In the genomic region with DNA sequence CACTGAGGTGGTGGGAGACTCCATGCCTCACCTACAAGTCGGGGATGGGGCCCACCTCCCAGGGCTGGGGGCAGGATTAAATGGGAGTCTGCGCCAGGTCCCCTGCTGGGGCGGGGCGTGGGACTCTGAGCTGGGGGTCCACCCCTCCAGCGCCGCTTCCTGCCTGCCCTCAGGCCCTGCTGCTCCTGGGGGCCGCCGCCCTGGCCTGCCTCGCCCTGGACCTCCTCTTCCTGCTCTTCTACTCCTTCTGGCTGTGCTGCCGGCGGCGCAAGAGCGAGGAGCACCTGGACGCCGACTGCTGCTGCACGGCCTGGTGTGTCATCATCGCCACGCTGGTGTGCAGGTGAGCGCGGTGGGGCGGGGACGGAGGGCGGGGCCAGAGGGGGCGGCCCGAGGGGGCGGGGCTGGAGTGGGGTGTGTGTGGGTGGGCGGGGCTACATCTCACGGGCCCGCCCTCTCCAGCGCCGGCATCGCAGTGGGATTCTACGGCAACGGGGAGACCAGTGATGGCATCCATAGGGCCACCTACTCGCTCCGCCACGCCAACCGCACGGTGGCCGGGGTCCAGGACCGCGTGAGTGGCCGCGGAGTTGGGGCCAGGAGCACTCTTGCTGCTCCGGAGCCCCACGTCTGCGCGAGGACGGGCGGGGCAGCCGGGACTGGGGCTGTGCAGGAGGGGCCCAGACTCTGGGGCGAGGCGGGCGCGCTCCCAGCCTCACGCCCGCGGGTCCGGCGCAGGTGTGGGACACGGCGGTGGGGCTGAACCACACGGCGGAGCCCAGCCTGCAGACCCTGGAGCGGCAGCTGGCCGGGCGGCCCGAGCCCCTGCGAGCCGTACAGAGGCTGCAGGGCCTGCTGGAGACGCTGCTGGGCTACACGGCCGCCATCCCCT, we compare ENCODE assay signal across 1 cellular context.
TF ChIP-seq lines count a peak whose summit lies in the region.

No MANE protein-coding gene starts in this region.

TF ChIP-seq in K562, 482 proteins besides CTCF, POLR2A, EP300 and RAD21 (continued from another document and continues in another):
- TF ChIP-seq, protein P1, sequence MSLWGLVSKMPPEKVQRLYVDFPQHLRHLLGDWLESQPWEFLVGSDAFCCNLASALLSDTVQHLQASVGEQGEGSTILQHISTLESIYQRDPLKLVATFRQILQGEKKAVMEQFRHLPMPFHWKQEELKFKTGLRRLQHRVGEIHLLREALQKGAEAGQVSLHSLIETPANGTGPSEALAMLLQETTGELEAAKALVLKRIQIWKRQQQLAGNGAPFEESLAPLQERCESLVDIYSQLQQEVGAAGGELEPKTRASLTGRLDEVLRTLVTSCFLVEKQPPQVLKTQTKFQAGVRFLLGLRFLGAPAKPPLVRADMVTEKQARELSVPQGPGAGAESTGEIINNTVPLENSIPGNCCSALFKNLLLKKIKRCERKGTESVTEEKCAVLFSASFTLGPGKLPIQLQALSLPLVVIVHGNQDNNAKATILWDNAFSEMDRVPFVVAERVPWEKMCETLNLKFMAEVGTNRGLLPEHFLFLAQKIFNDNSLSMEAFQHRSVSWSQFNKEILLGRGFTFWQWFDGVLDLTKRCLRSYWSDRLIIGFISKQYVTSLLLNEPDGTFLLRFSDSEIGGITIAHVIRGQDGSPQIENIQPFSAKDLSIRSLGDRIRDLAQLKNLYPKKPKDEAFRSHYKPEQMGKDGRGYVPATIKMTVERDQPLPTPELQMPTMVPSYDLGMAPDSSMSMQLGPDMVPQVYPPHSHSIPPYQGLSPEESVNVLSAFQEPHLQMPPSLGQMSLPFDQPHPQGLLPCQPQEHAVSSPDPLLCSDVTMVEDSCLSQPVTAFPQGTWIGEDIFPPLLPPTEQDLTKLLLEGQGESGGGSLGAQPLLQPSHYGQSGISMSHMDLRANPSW (CRISPR knock-in tag; IDR thresholded peaks at IDR 0.05) = no peak
- TF ChIP-seq BRCA1 (IDR thresholded peaks at IDR 0.05) = no peak
- no peak for TF ChIP-seq BRCA1 (CRISPR knock-in tag; IDR thresholded peaks at IDR 0.05)
- 0 out of 2 replicates have a peak, but pooled peaks have one; percentile 24 for TF ChIP-seq CREB1 (IDR thresholded peaks at IDR 0.05)
- TF ChIP-seq CREB1 (CRISPR knock-in tag; IDR thresholded peaks at IDR 0.05) = no peak
- TF ChIP-seq TOE1 (IDR thresholded peaks at IDR 0.05; ENCODE audit: borderline replicate concordance) = no peak
- no peak for TF ChIP-seq TOE1 (CRISPR knock-in tag; IDR thresholded peaks at IDR 0.05; ENCODE audit: borderline replicate concordance, low read depth)
- no peak for TF ChIP-seq ETV5 (CRISPR knock-in tag; IDR thresholded peaks at IDR 0.05; ENCODE audit: low read depth)
- no peak for TF ChIP-seq TCF7L2 (IDR thresholded peaks at IDR 0.05; ENCODE audit: low read depth, low read length)
- TF ChIP-seq JUND (IDR thresholded peaks at IDR 0.05; ENCODE audit: borderline replicate concordance, low read depth, low read length) = 0 out of 2 replicates have a peak, but pooled peaks have one; percentile 10
- TF ChIP-seq JUND (tag; IDR thresholded peaks at IDR 0.05; ENCODE audit: borderline replicate concordance, low read depth, low read length) = no peak
- no peak for TF ChIP-seq ZZZ3 (IDR thresholded peaks at IDR 0.05)
- TF ChIP-seq, protein P2, sequence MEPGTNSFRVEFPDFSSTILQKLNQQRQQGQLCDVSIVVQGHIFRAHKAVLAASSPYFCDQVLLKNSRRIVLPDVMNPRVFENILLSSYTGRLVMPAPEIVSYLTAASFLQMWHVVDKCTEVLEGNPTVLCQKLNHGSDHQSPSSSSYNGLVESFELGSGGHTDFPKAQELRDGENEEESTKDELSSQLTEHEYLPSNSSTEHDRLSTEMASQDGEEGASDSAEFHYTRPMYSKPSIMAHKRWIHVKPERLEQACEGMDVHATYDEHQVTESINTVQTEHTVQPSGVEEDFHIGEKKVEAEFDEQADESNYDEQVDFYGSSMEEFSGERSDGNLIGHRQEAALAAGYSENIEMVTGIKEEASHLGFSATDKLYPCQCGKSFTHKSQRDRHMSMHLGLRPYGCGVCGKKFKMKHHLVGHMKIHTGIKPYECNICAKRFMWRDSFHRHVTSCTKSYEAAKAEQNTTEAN (CRISPR knock-in tag; IDR thresholded peaks at IDR 0.05) = no peak
- TF ChIP-seq, protein P3, sequence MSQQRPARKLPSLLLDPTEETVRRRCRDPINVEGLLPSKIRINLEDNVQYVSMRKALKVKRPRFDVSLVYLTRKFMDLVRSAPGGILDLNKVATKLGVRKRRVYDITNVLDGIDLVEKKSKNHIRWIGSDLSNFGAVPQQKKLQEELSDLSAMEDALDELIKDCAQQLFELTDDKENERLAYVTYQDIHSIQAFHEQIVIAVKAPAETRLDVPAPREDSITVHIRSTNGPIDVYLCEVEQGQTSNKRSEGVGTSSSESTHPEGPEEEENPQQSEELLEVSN (IDR thresholded peaks at IDR 0.05; ENCODE audit: borderline replicate concordance in 1 of 2, extremely low read depth in 1 of 2, insufficient read depth in 1 of 2, insufficient read length in 1 of 2, low read depth in 1 of 2, low read length in 1 of 2, poor library complexity in 1 of 2, severe bottlenecking in 1 of 2) = no peak
- no peak for TF ChIP-seq ZNF23 (CRISPR knock-in tag; IDR thresholded peaks at IDR 0.05)
- no peak for TF ChIP-seq ZNF197 (CRISPR knock-in tag; IDR thresholded peaks at IDR 0.05; ENCODE audit: low read depth)
- TF ChIP-seq HMG20B (CRISPR knock-in tag; IDR thresholded peaks at IDR 0.05) = no peak
- peak; percentile 55 for TF ChIP-seq SP1 (CRISPR knock-in tag; IDR thresholded peaks at IDR 0.05)
- no peak for TF ChIP-seq NBN (IDR thresholded peaks at IDR 0.05; ENCODE audit: low read depth)
- TF ChIP-seq MCM3 (IDR thresholded peaks at IDR 0.05) = no peak
- no peak for TF ChIP-seq GATAD2B (IDR thresholded peaks at IDR 0.05; ENCODE audit: borderline replicate concordance)
- no peak for TF ChIP-seq ZNF140 (CRISPR knock-in tag; IDR thresholded peaks at IDR 0.05)
- 0 out of 4 replicates have a peak, but pooled peaks of 1 of the 2 experiments have one; percentile 15 for TF ChIP-seq MAZ (CRISPR knock-in tag; conservative IDR thresholded peaks at IDR 0.05 in 1 of 2, IDR thresholded peaks at IDR 0.05 in 1 of 2)
- no peak for TF ChIP-seq ZNF133 (CRISPR knock-in tag; IDR thresholded peaks at IDR 0.05)
- no peak for TF ChIP-seq ILK (tag; IDR thresholded peaks at IDR 0.05; ENCODE audit: borderline replicate concordance, low read depth)
- TF ChIP-seq TFAM (CRISPR knock-in tag; conservative IDR thresholded peaks at IDR 0.05) = no peak
- TF ChIP-seq KLF1 (tag; IDR thresholded peaks at IDR 0.05) = no peak
- TF ChIP-seq ZNF184 (CRISPR knock-in tag; IDR thresholded peaks at IDR 0.05) = no peak
- TF ChIP-seq MTA1 (IDR thresholded peaks at IDR 0.05; ENCODE audit: borderline replicate concordance) = no peak
- TF ChIP-seq, protein P4, sequence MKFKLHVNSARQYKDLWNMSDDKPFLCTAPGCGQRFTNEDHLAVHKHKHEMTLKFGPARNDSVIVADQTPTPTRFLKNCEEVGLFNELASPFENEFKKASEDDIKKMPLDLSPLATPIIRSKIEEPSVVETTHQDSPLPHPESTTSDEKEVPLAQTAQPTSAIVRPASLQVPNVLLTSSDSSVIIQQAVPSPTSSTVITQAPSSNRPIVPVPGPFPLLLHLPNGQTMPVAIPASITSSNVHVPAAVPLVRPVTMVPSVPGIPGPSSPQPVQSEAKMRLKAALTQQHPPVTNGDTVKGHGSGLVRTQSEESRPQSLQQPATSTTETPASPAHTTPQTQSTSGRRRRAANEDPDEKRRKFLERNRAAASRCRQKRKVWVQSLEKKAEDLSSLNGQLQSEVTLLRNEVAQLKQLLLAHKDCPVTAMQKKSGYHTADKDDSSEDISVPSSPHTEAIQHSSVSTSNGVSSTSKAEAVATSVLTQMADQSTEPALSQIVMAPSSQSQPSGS (CRISPR knock-in tag; IDR thresholded peaks at IDR 0.05) = no peak
- TF ChIP-seq HMGN3 (IDR thresholded peaks at IDR 0.05; ENCODE audit: borderline replicate concordance, extremely low read depth, insufficient read length, low read depth, low read length) = no peak
- no peak for TF ChIP-seq PHB (CRISPR knock-in tag; IDR thresholded peaks at IDR 0.05)
- TF ChIP-seq, protein P5, sequence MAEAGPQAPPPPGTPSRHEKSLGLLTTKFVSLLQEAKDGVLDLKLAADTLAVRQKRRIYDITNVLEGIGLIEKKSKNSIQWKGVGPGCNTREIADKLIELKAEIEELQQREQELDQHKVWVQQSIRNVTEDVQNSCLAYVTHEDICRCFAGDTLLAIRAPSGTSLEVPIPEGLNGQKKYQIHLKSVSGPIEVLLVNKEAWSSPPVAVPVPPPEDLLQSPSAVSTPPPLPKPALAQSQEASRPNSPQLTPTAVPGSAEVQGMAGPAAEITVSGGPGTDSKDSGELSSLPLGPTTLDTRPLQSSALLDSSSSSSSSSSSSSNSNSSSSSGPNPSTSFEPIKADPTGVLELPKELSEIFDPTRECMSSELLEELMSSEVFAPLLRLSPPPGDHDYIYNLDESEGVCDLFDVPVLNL (CRISPR knock-in tag; IDR thresholded peaks at IDR 0.05; ENCODE audit: low read depth) = no peak
- no peak for TF ChIP-seq CBX8 (IDR thresholded peaks at IDR 0.05; ENCODE audit: borderline replicate concordance, extremely low read depth, low read depth, low read length, poor library complexity, severe bottlenecking)
- no peak for TF ChIP-seq ZNF785 (CRISPR knock-in tag; IDR thresholded peaks at IDR 0.05)
- no peak for TF ChIP-seq MEF2D (tag; conservative IDR thresholded peaks at IDR 0.05; ENCODE audit: low read depth)
- no peak for TF ChIP-seq CREM (IDR thresholded peaks at IDR 0.05; ENCODE audit: low read depth)
- no peak for TF ChIP-seq CBX2 (IDR thresholded peaks at IDR 0.05; ENCODE audit: insufficient read depth, low read length, poor library complexity, severe bottlenecking)
- no peak for TF ChIP-seq RFX7 (CRISPR knock-in tag; IDR thresholded peaks at IDR 0.05)
- no peak for TF ChIP-seq MEF2A (IDR thresholded peaks at IDR 0.05; ENCODE audit: control insufficient read depth, low read depth, low read length)
- no peak for TF ChIP-seq NFATC3 (IDR thresholded peaks at IDR 0.05)
- TF ChIP-seq RAD51 (IDR thresholded peaks at IDR 0.05; ENCODE audit: borderline replicate concordance, low read depth) = no peak
- no peak for TF ChIP-seq SIN3B (IDR thresholded peaks at IDR 0.05; ENCODE audit: low read depth)
- TF ChIP-seq CXXC5 (CRISPR knock-in tag; IDR thresholded peaks at IDR 0.05) = 0 out of 2 replicates have a peak, but pooled peaks have one; percentile 15
- TF ChIP-seq, protein P6, sequence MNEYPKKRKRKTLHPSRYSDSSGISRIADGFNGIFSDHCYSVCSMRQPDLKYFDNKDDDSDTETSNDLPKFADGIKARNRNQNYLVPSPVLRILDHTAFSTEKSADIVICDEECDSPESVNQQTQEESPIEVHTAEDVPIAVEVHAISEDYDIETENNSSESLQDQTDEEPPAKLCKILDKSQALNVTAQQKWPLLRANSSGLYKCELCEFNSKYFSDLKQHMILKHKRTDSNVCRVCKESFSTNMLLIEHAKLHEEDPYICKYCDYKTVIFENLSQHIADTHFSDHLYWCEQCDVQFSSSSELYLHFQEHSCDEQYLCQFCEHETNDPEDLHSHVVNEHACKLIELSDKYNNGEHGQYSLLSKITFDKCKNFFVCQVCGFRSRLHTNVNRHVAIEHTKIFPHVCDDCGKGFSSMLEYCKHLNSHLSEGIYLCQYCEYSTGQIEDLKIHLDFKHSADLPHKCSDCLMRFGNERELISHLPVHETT (CRISPR knock-in tag; conservative IDR thresholded peaks at IDR 0.05 in 1 of 2, IDR thresholded peaks at IDR 0.05 in 1 of 2) = no peak
- peak in 1 of 3 experiments; percentile 3 for TF ChIP-seq YY1 (IDR thresholded peaks at IDR 0.05; ENCODE audit: borderline replicate concordance in 1 of 3, control insufficient read depth in 1 of 3, extremely low read depth in 1 of 3, insufficient read depth in 3 of 3, insufficient read length in 1 of 3, insufficient replicate concordance in 2 of 3, low read depth in 1 of 3, low read length in 2 of 3)
- TF ChIP-seq SMAD4 (CRISPR knock-in tag; conservative IDR thresholded peaks at IDR 0.05) = no peak
- TF ChIP-seq RNF2 (IDR thresholded peaks at IDR 0.05) = no peak
- TF ChIP-seq FOXM1 (IDR thresholded peaks at IDR 0.05; ENCODE audit: low read depth) = no peak
- 0 out of 2 replicates have a peak, but pooled peaks have one; percentile 65 for TF ChIP-seq FOXM1 (CRISPR knock-in tag; IDR thresholded peaks at IDR 0.05; ENCODE audit: low read depth)
- TF ChIP-seq, protein P7, sequence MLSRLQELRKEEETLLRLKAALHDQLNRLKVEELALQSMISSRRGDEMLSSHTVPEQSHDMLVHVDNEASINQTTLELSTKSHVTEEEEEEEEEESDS (CRISPR knock-in tag; IDR thresholded peaks at IDR 0.05) = no peak
- peak; percentile 65; the same call in 1 of the 2 replicates for TF ChIP-seq CEBPG (CRISPR knock-in tag; IDR thresholded peaks at IDR 0.05)
- no peak for TF ChIP-seq CEBPG (tag; conservative IDR thresholded peaks at IDR 0.05 in 1 of 2, IDR thresholded peaks at IDR 0.05 in 1 of 2)
- no peak for TF ChIP-seq HDAC3 (IDR thresholded peaks at IDR 0.05; ENCODE audit: borderline replicate concordance, partially characterized antibody)
- TF ChIP-seq, protein P8, sequence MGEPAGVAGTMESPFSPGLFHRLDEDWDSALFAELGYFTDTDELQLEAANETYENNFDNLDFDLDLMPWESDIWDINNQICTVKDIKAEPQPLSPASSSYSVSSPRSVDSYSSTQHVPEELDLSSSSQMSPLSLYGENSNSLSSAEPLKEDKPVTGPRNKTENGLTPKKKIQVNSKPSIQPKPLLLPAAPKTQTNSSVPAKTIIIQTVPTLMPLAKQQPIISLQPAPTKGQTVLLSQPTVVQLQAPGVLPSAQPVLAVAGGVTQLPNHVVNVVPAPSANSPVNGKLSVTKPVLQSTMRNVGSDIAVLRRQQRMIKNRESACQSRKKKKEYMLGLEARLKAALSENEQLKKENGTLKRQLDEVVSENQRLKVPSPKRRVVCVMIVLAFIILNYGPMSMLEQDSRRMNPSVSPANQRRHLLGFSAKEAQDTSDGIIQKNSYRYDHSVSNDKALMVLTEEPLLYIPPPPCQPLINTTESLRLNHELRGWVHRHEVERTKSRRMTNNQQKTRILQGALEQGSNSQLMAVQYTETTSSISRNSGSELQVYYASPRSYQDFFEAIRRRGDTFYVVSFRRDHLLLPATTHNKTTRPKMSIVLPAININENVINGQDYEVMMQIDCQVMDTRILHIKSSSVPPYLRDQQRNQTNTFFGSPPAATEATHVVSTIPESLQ (CRISPR knock-in tag; IDR thresholded peaks at IDR 0.05) = 0 out of 2 replicates have a peak, but pooled peaks have one; percentile 54
- no peak for TF ChIP-seq TCFL5 (CRISPR knock-in tag; conservative IDR thresholded peaks at IDR 0.05)
- TF ChIP-seq TAF1 (IDR thresholded peaks at IDR 0.05; ENCODE audit: control insufficient read depth, extremely low read depth, insufficient read depth, low read length, severe bottlenecking) = no peak
- TF ChIP-seq ADNP (tag; IDR thresholded peaks at IDR 0.05) = no peak
- no peak for TF ChIP-seq ZNF408 (CRISPR knock-in tag; IDR thresholded peaks at IDR 0.05; ENCODE audit: low read depth)
- TF ChIP-seq SMARCB1 (IDR thresholded peaks at IDR 0.05; ENCODE audit: insufficient read length, low read depth) = no peak
- no peak for TF ChIP-seq ZNF696 (CRISPR knock-in tag; conservative IDR thresholded peaks at IDR 0.05)
- no peak for TF ChIP-seq MYBL2 (IDR thresholded peaks at IDR 0.05; ENCODE audit: low read depth)
- TF ChIP-seq MYBL2 (CRISPR knock-in tag; IDR thresholded peaks at IDR 0.05; ENCODE audit: borderline replicate concordance) = no peak
- TF ChIP-seq SMARCE1 (IDR thresholded peaks at IDR 0.05) = no peak
- TF ChIP-seq ZNF282 (CRISPR knock-in tag; IDR thresholded peaks at IDR 0.05) = no peak
- no peak for TF ChIP-seq ARID1B (IDR thresholded peaks at IDR 0.05)
- TF ChIP-seq ZNF239 (CRISPR knock-in tag; IDR thresholded peaks at IDR 0.05) = no peak
- TF ChIP-seq ZBED1 (IDR thresholded peaks at IDR 0.05) = no peak
- 0 out of 4 replicates have a peak, but pooled peaks of 1 of the 2 experiments have one; percentile 26 for TF ChIP-seq HDAC1 (IDR thresholded peaks at IDR 0.05)
